Comparison of ENCODE assay signal across 20 cellular contexts in the genomic region with DNA sequence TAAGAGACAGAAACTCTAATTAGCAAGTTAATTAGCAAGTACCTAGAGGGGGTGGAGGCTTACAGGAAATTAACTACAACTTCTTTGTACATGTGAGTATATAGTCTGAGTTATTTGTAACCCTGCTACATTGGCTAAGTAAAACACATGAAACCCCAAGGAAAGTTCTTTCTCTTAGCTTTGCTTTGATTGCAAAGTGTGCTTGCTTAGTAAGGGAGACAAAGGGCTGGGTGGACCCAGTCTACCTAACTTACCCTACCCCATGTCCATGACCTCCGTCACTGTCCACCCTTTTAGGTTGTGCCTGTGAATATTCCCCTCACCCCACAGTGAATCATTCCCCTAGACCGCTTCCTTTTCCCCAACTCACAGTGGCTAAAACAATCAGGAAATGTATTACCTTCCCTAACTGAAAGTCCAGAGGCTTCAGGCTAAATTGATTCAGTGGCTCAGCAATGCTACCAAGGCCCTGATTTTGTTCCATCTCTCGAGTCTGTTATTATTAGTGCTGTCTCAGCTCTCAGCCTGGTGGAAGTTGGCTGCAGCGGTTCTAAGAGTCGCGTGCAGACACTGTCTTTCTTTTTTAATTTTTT. TPM values are rescaled to one million over a fixed set of nuclear protein-coding genes. Genes with fewer than 3 reads are reported as not detected.
DNase-seq lines count a peak whose midpoint lies in the region; ATAC-seq lines count a peak whose summit lies in the region.
"Had no signal": no experiment of that assay in that cellular context is flagged by ENCODE, and none has a peak within 500 bp of the region (broad histone marks: within the 10 kb centered on the region; RNA-seq: fewer than 3 reads in every experiment).

No MANE protein-coding gene starts in this region.

- H3K27ac ChIP-seq in epithelial cell of prostate = peak overlapping the region; percentile 85
- H3K27ac ChIP-seq: right lobe of liver, vagina had no signal

- no peak overlapping the region for H3K4me3 Mint-ChIP-seq in stimulated activated naive B cell treated with anti-CD40 and anti-IgM and Interleukin-4, amounts not matched to agents 10 μg/mL and 1 μg/mL and 100 μg/mL, for 72 hours
- H3K4me3 Mint-ChIP-seq: activated naive CD4-positive, alpha-beta T cell treated with anti-CD3 and anti-CD28 coated beads for 36 hours; CD8-positive, alpha-beta memory T cell; central memory CD8-positive, alpha-beta T cell; naive thymus-derived CD8-positive, alpha-beta T cell; stimulated activated memory B cell treated with anti-CD40 and anti-IgM and Interleukin-4, amounts not matched to agents 10 μg/mL and 1 μg/mL and 100 μg/mL, for 72 hours had no signal

- no peaks in the 10 kb centered on the region for H3K36me3 Mint-ChIP-seq in stimulated activated naive B cell treated with anti-CD40 and anti-IgM and Interleukin-4, amounts not matched to agents 10 μg/mL and 1 μg/mL and 100 μg/mL, for 72 hours
- H3K36me3 Mint-ChIP-seq: CD8-positive, alpha-beta memory T cell; stimulated activated memory B cell treated with anti-CD40 and anti-IgM and Interleukin-4, amounts not matched to agents 10 μg/mL and 1 μg/mL and 100 μg/mL, for 72 hours had no signal

- in situ Hi-C loops in SK-MEL-5 (cut with HindIII; ENCODE audit: low pct_unique_long_range_greater_than_20kb, low sequenced_read_pairs) = no loop called here

- DNase-seq in HCEC 1CT = peak; percentile 19
- DNase-seq in SK-MEL-5 (ENCODE audit: low read depth, low spot score) = peak; percentile 19
- DNase-seq in epithelial cell of prostate (ENCODE audit: low read depth, low spot score) = peak; percentile 46
- peak; percentile 93 for DNase-seq in renal cortical epithelial cell (ENCODE audit: low read depth)
- DNase-seq in cerebellar nuclear complex (lab: John Stamatoyannopoulos, UW) = no peak
- no peak for DNase-seq in stimulated activated naive B cell treated with anti-CD40 and anti-IgM and Interleukin-4, amounts not matched to agents 10 μg/mL and 1 μg/mL and 100 μg/mL, for 72 hours
- DNase-seq: activated naive CD4-positive, alpha-beta T cell treated with anti-CD3 and anti-CD28 coated beads for 36 hours; CD8-positive, alpha-beta memory T cell; erythroblast; H7; hippocampal formation; left ventricle myocardium superior; naive thymus-derived CD8-positive, alpha-beta T cell; NCI-H2171 treated with DMSO at 0.1 percent for 48 hours; right lobe of liver had no signal

- no peak overlapping the region for H3K27ac Mint-ChIP-seq in stimulated activated naive B cell treated with anti-CD40 and anti-IgM and Interleukin-4, amounts not matched to agents 10 μg/mL and 1 μg/mL and 100 μg/mL, for 72 hours
- H3K27ac Mint-ChIP-seq: activated naive CD4-positive, alpha-beta T cell treated with anti-CD3 and anti-CD28 coated beads for 36 hours; naive thymus-derived CD8-positive, alpha-beta T cell; stimulated activated memory B cell treated with anti-CD40 and anti-IgM and Interleukin-4, amounts not matched to agents 10 μg/mL and 1 μg/mL and 100 μg/mL, for 72 hours had no signal

- H3K4me1 Mint-ChIP-seq in stimulated activated naive B cell treated with anti-CD40 and anti-IgM and Interleukin-4, amounts not matched to agents 10 μg/mL and 1 μg/mL and 100 μg/mL, for 72 hours = no peaks in the 10 kb centered on the region
- H3K4me1 Mint-ChIP-seq: CD8-positive, alpha-beta memory T cell; central memory CD8-positive, alpha-beta T cell; naive thymus-derived CD8-positive, alpha-beta T cell; stimulated activated memory B cell treated with anti-CD40 and anti-IgM and Interleukin-4, amounts not matched to agents 10 μg/mL and 1 μg/mL and 100 μg/mL, for 72 hours had no signal

- peaks cover 0 to 5% of the 10 kb centered on the region in 2 donors for H3K9me3 Mint-ChIP-seq in stimulated activated naive B cell treated with anti-CD40 and anti-IgM and Interleukin-4, amounts not matched to agents 10 μg/mL and 1 μg/mL and 100 μg/mL, for 72 hours
- H3K9me3 Mint-ChIP-seq: activated naive CD4-positive, alpha-beta T cell treated with anti-CD3 and anti-CD28 coated beads for 36 hours; central memory CD8-positive, alpha-beta T cell had no signal

- ATAC-seq in GM21786 (IDR thresholded peaks at IDR 0.05; ENCODE audit: unreplicated experiment) (no peak), HG03521 (IDR thresholded peaks at IDR 0.05; ENCODE audit: unreplicated experiment) (no peak)
- ATAC-seq in stimulated activated naive B cell treated with anti-CD40 and anti-IgM and Interleukin-4, amounts not matched to agents 10 μg/mL and 1 μg/mL and 100 μg/mL, for 72 hours (replicated peaks) = no peak
- ATAC-seq: left ventricle myocardium superior; naive thymus-derived CD8-positive, alpha-beta T cell; right lobe of liver; stimulated activated memory B cell treated with anti-CD40 and anti-IgM and Interleukin-4, amounts not matched to agents 10 μg/mL and 1 μg/mL and 100 μg/mL, for 72 hours had no signal

- H3K27me3 Mint-ChIP-seq in stimulated activated naive B cell treated with anti-CD40 and anti-IgM and Interleukin-4, amounts not matched to agents 10 μg/mL and 1 μg/mL and 100 μg/mL, for 72 hours = peaks cover 4 to 15% of the 10 kb centered on the region in 2 donors

RNA-seq across cellular contexts. Expression of a gene that starts 31.1 kb away (rescaled TPM):
- total RNA-seq in SK-MEL-5 (2014; rRNA removed; shearing (Covaris generic)) = 0.08 and 0.16 TPM in 2 replicates
- polyA plus RNA-seq in SK-MEL-5 (2015; cell fraction: cytosol; rRNA removed) = 0.07 and 0.35 TPM in 2 replicates
- 0.16 and 0.65 TPM in 2 replicates for polyA plus RNA-seq in SK-MEL-5 (2015; cell fraction: nucleus; rRNA removed)
- total RNA-seq in renal cortical epithelial cell = 0.35 and 2.7 TPM in 2 replicates
- total RNA-seq: activated naive CD4-positive, alpha-beta T cell treated with anti-CD3 and anti-CD28 coated beads for 36 hours; CD8-positive, alpha-beta memory T cell; naive thymus-derived CD8-positive, alpha-beta T cell had no signal

Comparison
In these comparisons a context has a peak if more than half of its experiments do, and no peak if none do; other contexts are left out.
1. DNase-seq: peak in HCEC 1CT (single experiment), SK-MEL-5 (single experiment), epithelial cell of prostate (single experiment) and renal cortical epithelial cell (single experiment); none in cerebellar nuclear complex (0 of 2) and stimulated activated naive B cell treated with anti-CD40 and anti-IgM and Interleukin-4, amounts not matched to agents 10 μg/mL and 1 μg/mL and 100 μg/mL, for 72 hours (single experiment).